9 cellular contexts compared by ENCODE assay signal in the genomic region with DNA sequence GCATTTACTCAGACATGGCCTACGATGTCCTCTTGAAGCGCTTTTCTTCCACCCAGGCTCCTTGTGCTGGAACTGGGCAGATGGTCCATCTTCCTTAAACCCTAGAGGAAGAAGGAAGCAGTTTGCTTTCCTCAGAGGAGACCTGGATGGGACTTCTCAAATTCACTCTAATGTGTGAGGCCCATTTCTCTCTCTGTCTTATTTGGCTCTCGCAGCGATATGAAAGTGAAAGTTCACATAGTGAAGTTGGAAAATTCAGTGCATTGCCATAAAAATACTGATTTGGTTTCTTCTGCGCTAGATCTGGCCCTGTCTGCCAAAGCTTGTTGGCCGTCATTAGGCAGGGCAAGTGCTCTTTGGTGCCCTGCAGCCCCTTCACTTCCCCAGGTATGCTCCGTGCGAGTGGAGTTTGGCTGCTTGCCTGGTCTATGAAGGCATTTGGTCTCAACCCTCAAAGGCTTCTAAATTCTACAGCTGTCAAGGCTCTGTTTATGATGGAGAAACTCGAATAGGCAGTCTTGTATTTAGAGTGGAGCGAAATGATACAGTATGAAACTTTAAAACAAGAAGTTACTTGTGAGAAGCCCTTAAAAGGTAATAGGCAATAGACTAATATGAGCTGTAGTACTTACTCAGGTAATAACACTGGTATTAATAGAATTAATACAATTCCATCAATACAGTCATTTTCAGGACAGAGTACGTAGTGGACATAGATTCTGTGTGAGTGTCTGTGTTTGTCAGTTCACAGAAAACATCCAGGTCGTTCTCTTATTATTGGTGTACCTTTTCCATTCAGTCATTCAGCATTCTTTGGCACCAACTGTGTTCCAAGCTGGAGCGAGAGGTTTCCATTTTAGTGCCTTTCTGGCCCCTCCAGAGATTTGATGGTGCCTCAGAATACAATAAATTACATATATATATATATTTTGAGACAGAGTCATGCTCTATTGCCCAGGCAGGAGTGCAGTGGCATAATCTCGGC. TPM values are rescaled to one million over a fixed set of nuclear protein-coding genes. Genes with fewer than 3 reads are reported as not detected.
DNase-seq lines count a peak whose midpoint lies in the region; ATAC-seq and TF ChIP-seq lines count a peak whose summit lies in the region.
"Had no signal": no experiment of that assay in that cellular context is flagged by ENCODE, and none has a peak within 500 bp of the region (broad histone marks: within the 10 kb centered on the region; RNA-seq: fewer than 3 reads in every experiment).

No MANE protein-coding gene starts in this region.

- no peak for TF ChIP-seq CTCF in Calu3 (IDR thresholded peaks at IDR 0.05; ENCODE audit: unreplicated experiment)
- no peak for TF ChIP-seq CTCF in omental fat pad (IDR thresholded peaks at IDR 0.05)
- TF ChIP-seq CTCF in A673 (conservative IDR thresholded peaks at IDR 0.05; ENCODE audit: low read depth, low read length): no peak

- H3K4me3 ChIP-seq in MG63: peak overlapping the region; percentile 25
- H3K4me3 ChIP-seq in A673 (ENCODE audit: low read depth, low read length, poor library complexity, severe bottlenecking): no peak overlapping the region

- H3K27ac ChIP-seq in A673 (ENCODE audit: low read depth, low read length, poor library complexity, severe bottlenecking): no peak overlapping the region

- H3K36me3 Mint-ChIP-seq in Calu3 (ENCODE audit: insufficient read depth, unreplicated experiment): peaks cover 6% of the 10 kb centered on the region
- H3K36me3 Mint-ChIP-seq in dendritic cell treated with granulocyte-macrophage colony-stimulating factor and Interleukin-4, amounts not matched to agents 40 ng/mL and 50 ng/mL, for 4 days (ENCODE audit: low read depth): peaks cover 44% of the 10 kb centered on the region

- BruUV-seq in Calu3 (replicated peaks; lab: Mats Ljungman, UMichigan) (no TSS peak), A673 (replicated peaks; lab: Mats Ljungman, UMichigan) (no TSS peak)

- H3K36me3 ChIP-seq in MG63: peaks cover 9% of the 10 kb centered on the region
- no peaks in the 10 kb centered on the region for H3K36me3 ChIP-seq in A673 (ENCODE audit: insufficient read depth, low read length, poor library complexity, severe bottlenecking)

- H3K27me3 ChIP-seq in MG63: no peaks in the 10 kb centered on the region
- no peaks in the 10 kb centered on the region for H3K27me3 ChIP-seq in A673 (replicated peaks; ENCODE audit: insufficient read depth, low read depth, low read length, poor library complexity)

- peak overlapping the region; percentile 45 for H3K4me3 Mint-ChIP-seq in Calu3 (ENCODE audit: low read depth, unreplicated experiment)
- H3K4me3 Mint-ChIP-seq in dendritic cell treated with granulocyte-macrophage colony-stimulating factor and Interleukin-4, amounts not matched to agents 40 ng/mL and 50 ng/mL, for 4 days: peak overlapping the region; percentile 72

- intact Hi-C loops in Calu3 (cut with micrococcal nuclease; ENCODE audit: unreplicated experiment) (no loop called here), A673 (cut with micrococcal nuclease; ENCODE audit: unreplicated experiment) (no loop called here)
- intact Hi-C loops in dendritic cell treated with granulocyte-macrophage colony-stimulating factor and Interleukin-4, amounts not matched to agents 40 ng/mL and 50 ng/mL, for 4 days (cut with micrococcal nuclease): no loop called here

- CTCF ChIA-PET in Calu3 (lab: Charles Lee): interaction anchor here (1.0 kb wide), 1 partner anchor 24 kb away, joined by 4 read pairs; no protein-coding TSS in a partner anchor
- CTCF ChIA-PET in A673 (lab: Charles Lee): no interaction called here

- POLR2A ChIA-PET in A673 (lab: Charles Lee; ENCODE audit: low non-redundant PET): no interaction called here

- DNase-seq in Calu3 (no peak), MG63 (no peak), omental fat pad (ENCODE audit: low spot score) (no peak), kidney tubule cell (ENCODE audit: low spot score) (no peak), NCI-H345 treated with DMSO at 0.1 percent for 48 hours (lab: John Stamatoyannopoulos, UW; ENCODE audit: unreplicated experiment) (no peak), occipital lobe (lab: John Stamatoyannopoulos, UW) (no peak), A673 (ENCODE audit: low spot score) (no peak)
- DNase-seq: NCI-H1436 treated with DMSO at 0.1 percent for 48 hours had no signal

- peaks cover 2% of the 10 kb centered on the region for H3K9me3 Mint-ChIP-seq in Calu3 (ENCODE audit: low read depth, unreplicated experiment)
- H3K9me3 Mint-ChIP-seq in dendritic cell treated with granulocyte-macrophage colony-stimulating factor and Interleukin-4, amounts not matched to agents 40 ng/mL and 50 ng/mL, for 4 days: no peaks in the 10 kb centered on the region

- H3K9me3 ChIP-seq in MG63: no peaks in the 10 kb centered on the region
- H3K9me3 ChIP-seq in A673 (ENCODE audit: low read depth, low read length, poor library complexity, severe bottlenecking): no peaks in the 10 kb centered on the region

- no peaks in the 10 kb centered on the region for H3K27me3 Mint-ChIP-seq in Calu3 (ENCODE audit: unreplicated experiment)
- no peaks in the 10 kb centered on the region for H3K27me3 Mint-ChIP-seq in dendritic cell treated with granulocyte-macrophage colony-stimulating factor and Interleukin-4, amounts not matched to agents 40 ng/mL and 50 ng/mL, for 4 days

- no peak overlapping the region for H3K27ac Mint-ChIP-seq in Calu3 (ENCODE audit: unreplicated experiment)
- peak overlapping the region; percentile 65 for H3K27ac Mint-ChIP-seq in dendritic cell treated with granulocyte-macrophage colony-stimulating factor and Interleukin-4, amounts not matched to agents 40 ng/mL and 50 ng/mL, for 4 days

- peaks cover 59% of the 10 kb centered on the region for H3K4me1 Mint-ChIP-seq in Calu3 (ENCODE audit: low read depth, unreplicated experiment)
- peaks cover 72% of the 10 kb centered on the region for H3K4me1 Mint-ChIP-seq in dendritic cell treated with granulocyte-macrophage colony-stimulating factor and Interleukin-4, amounts not matched to agents 40 ng/mL and 50 ng/mL, for 4 days (ENCODE audit: low read depth)

- no peaks in the 10 kb centered on the region for H3K4me1 ChIP-seq in A673 (ENCODE audit: insufficient read depth, low read length, poor library complexity, severe bottlenecking)

- peak; percentile 35 for ATAC-seq in omental fat pad (ENCODE audit: low FRiP score)

RNA-seq across cellular contexts. Expression of a gene that starts 20.5 kb away (rescaled TPM):
- total RNA-seq in Calu3 (2022) (95.9 and 107 TPM in 2 replicates), omental fat pad (10 to 100 TPM; 73.1 to 80.5 (median 77.7) TPM), occipital lobe (5.1 TPM), A673 (2021) (174 and 187 TPM in 2 replicates)
- total RNA-seq in MG63 (2014; rRNA removed; shearing (Covaris generic); ENCODE audit: low replicate concordance): 81.1 and 101 TPM in 2 replicates

RNA-seq across cellular contexts. Expression of a gene that starts 35.2 kb away (rescaled TPM):
- 10.6 and 13.3 TPM in 2 replicates for total RNA-seq in Calu3 (2022)
- 14.1 and 19.2 TPM in 2 replicates for total RNA-seq in MG63 (2014; rRNA removed; shearing (Covaris generic); ENCODE audit: low replicate concordance)
- total RNA-seq in omental fat pad: 10 to 100 TPM; 16.1 to 29.8 (median 19.2) TPM
- 29.5 TPM for total RNA-seq in occipital lobe
- total RNA-seq in A673 (2021): 19.5 and 21.1 TPM in 2 replicates

RNA-seq across cellular contexts. Expression of a gene that starts 49.7 kb away (rescaled TPM):
- total RNA-seq in Calu3 (2022): not detected in 2 replicates
- not detected in 2 replicates for total RNA-seq in MG63 (2014; rRNA removed; shearing (Covaris generic); ENCODE audit: low replicate concordance)
- total RNA-seq in omental fat pad: not detected
- not detected for total RNA-seq in occipital lobe
- total RNA-seq in A673 (2021): not detected in 2 replicates

RNA-seq across cellular contexts. Expression of a gene that starts 53.0 kb away (rescaled TPM):
- total RNA-seq in Calu3 (2022) (28.1 and 30.7 TPM in 2 replicates), omental fat pad (10 to 100 TPM; 46.9 to 89.5 (median 60.4) TPM), occipital lobe (25.9 TPM), A673 (2021) (47.3 and 47.6 TPM in 2 replicates)
- 42.4 and 86.0 TPM in 2 replicates for total RNA-seq in MG63 (2014; rRNA removed; shearing (Covaris generic); ENCODE audit: low replicate concordance)

Comparison
In these comparisons a context has a peak if more than half of its experiments do, and no peak if none do; other contexts are left out.
1. RNA of a gene that starts 20.5 kb away (total RNA-seq): 174 to 187 TPM in A673, 81.1 to 101 TPM in MG63, 95.9 to 107 TPM in Calu3 and 73.1 to 80.5 TPM in omental fat pad; 5.1 TPM in occipital lobe (single experiment); every median in the first group is over 10 times any median in the second.